Comparison of ENCODE assay signal across 14 cellular contexts in the genomic region with DNA sequence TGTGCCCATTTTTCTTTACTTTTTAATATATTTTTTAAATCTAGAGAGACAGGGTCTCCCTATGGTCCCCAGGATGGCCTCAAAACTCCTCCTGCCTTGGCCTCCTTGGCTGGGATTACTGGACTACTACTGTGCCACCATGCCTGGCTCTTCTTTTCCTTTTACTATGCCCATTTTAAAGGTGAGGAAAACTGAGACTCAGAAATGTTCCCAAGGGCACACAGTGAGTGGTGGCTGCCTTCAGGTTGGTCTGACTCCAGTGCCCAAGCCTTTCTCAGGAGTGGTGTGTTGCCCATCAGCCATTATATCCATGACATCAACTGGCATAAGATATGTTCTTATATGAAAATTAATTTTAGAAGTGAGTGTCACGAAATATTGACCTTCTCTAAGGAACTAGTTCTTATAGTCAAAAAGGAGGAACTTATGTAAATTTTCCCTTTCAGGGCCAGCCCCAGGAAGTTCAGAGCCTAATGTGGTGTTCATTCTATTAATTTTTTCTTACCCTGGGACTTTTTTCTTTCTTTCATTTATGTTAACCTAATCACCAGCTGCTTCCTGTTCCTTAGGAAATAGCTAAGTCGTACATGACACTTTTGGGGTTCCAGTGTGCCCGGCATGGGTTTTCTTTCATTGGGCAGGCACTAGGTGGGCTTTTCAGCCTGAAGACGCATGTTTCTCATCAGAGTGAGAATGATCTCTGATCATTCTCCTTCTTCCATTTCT. TPM values are rescaled to one million over a fixed set of nuclear protein-coding genes. Genes with fewer than 3 reads are reported as not detected.
DNase-seq lines count a peak whose midpoint lies in the region; ATAC-seq and TF ChIP-seq lines count a peak whose summit lies in the region.
"Had no signal": no experiment of that assay in that cellular context is flagged by ENCODE, and none has a peak within 500 bp of the region (broad histone marks: within the 10 kb centered on the region; RNA-seq: fewer than 3 reads in every experiment).

No MANE protein-coding gene starts in this region.

- POLR2A ChIA-PET in naive thymus-derived CD8-positive, alpha-beta T cell (lab: Charles Lee), result interaction anchor here (2.7 kb wide), 1 partner anchor 18 kb away, joined by 11 read pairs; a partner anchor contains a TSS

- H3K27ac Mint-ChIP-seq in activated naive CD4-positive, alpha-beta T cell treated with anti-CD3 and anti-CD28 coated beads, Interleukin-2, amount 50 U/mL, for 24 hours, result peak overlapping the region; percentile 14
- peak overlapping the region; percentile 59 for H3K27ac Mint-ChIP-seq in activated naive CD8-positive, alpha-beta T cell treated with anti-CD3 and anti-CD28 coated beads, Interleukin-2, amount 50 U/mL, for 24 hours
- H3K27ac Mint-ChIP-seq in stimulated activated memory B cell treated with anti-CD40 and anti-IgM and Interleukin-4, amounts not matched to agents 10 μg/mL and 1 μg/mL and 100 μg/mL, for 72 hours, result peak overlapping the region; percentile 98
- H3K27ac Mint-ChIP-seq in naive thymus-derived CD8-positive, alpha-beta T cell, result peak overlapping the region in 5 of 10 donors; percentile 23 to 47 (median 34)
- H3K27ac Mint-ChIP-seq: activated CD4-positive, alpha-beta memory T cell treated with anti-CD3 and anti-CD28 coated beads, Interleukin-2, amount 10 ng/mL, durations not matched to agents 7 days and 5 days had no signal

- peak; percentile 31 for ATAC-seq in activated naive CD8-positive, alpha-beta T cell treated with anti-CD3 and anti-CD28 coated beads, Interleukin-2, amount 50 U/mL, for 24 hours
- ATAC-seq in stimulated activated memory B cell treated with anti-CD40 and anti-IgM and Interleukin-4, amounts not matched to agents 10 μg/mL and 1 μg/mL and 100 μg/mL, for 72 hours, result peak; percentile 76
- ATAC-seq in naive thymus-derived CD8-positive, alpha-beta T cell, result no peak

- no peak overlapping the region for H3K4me3 Mint-ChIP-seq in activated naive CD4-positive, alpha-beta T cell treated with anti-CD3 and anti-CD28 coated beads, Interleukin-2, amount 50 U/mL, for 24 hours
- no peak overlapping the region for H3K4me3 Mint-ChIP-seq in activated naive CD8-positive, alpha-beta T cell treated with anti-CD3 and anti-CD28 coated beads, Interleukin-2, amount 50 U/mL, for 24 hours
- H3K4me3 Mint-ChIP-seq in stimulated activated memory B cell treated with anti-CD40 and anti-IgM and Interleukin-4, amounts not matched to agents 10 μg/mL and 1 μg/mL and 100 μg/mL, for 72 hours, result peak overlapping the region; percentile 65
- no peak overlapping the region for H3K4me3 Mint-ChIP-seq in naive thymus-derived CD8-positive, alpha-beta T cell
- H3K4me3 Mint-ChIP-seq: activated CD4-positive, alpha-beta memory T cell treated with anti-CD3 and anti-CD28 coated beads, Interleukin-2, amount 10 ng/mL, durations not matched to agents 7 days and 5 days had no signal

- no peaks in the 10 kb centered on the region for H3K27me3 ChIP-seq in HL-60 (ENCODE audit: insufficient read depth, poor library complexity, severe bottlenecking)

- H3K27me3 Mint-ChIP-seq in activated naive CD4-positive, alpha-beta T cell treated with anti-CD3 and anti-CD28 coated beads, Interleukin-2, amount 50 U/mL, for 24 hours, result no peaks in the 10 kb centered on the region
- H3K27me3 Mint-ChIP-seq in activated naive CD8-positive, alpha-beta T cell treated with anti-CD3 and anti-CD28 coated beads, Interleukin-2, amount 50 U/mL, for 24 hours, result no peaks in the 10 kb centered on the region
- no peaks in the 10 kb centered on the region for H3K27me3 Mint-ChIP-seq in stimulated activated memory B cell treated with anti-CD40 and anti-IgM and Interleukin-4, amounts not matched to agents 10 μg/mL and 1 μg/mL and 100 μg/mL, for 72 hours
- H3K27me3 Mint-ChIP-seq in naive thymus-derived CD8-positive, alpha-beta T cell, result no peaks in the 10 kb centered on the region
- H3K27me3 Mint-ChIP-seq: activated CD4-positive, alpha-beta memory T cell treated with anti-CD3 and anti-CD28 coated beads, Interleukin-2, amount 10 ng/mL, durations not matched to agents 7 days and 5 days had no signal

- H3K9me3 Mint-ChIP-seq in activated naive CD4-positive, alpha-beta T cell treated with anti-CD3 and anti-CD28 coated beads, Interleukin-2, amount 50 U/mL, for 24 hours, result no peaks in the 10 kb centered on the region
- H3K9me3 Mint-ChIP-seq in activated naive CD8-positive, alpha-beta T cell treated with anti-CD3 and anti-CD28 coated beads, Interleukin-2, amount 50 U/mL, for 24 hours, result no peaks in the 10 kb centered on the region
- peaks cover 2% of the 10 kb centered on the region for H3K9me3 Mint-ChIP-seq in stimulated activated memory B cell treated with anti-CD40 and anti-IgM and Interleukin-4, amounts not matched to agents 10 μg/mL and 1 μg/mL and 100 μg/mL, for 72 hours
- no peaks in the 10 kb centered on the region for H3K9me3 Mint-ChIP-seq in naive thymus-derived CD8-positive, alpha-beta T cell

- no peak for TF ChIP-seq CTCF in HL-60 (IDR thresholded peaks at IDR 0.05; ENCODE audit: insufficient read depth, low read length)

- H3K27ac ChIP-seq in HL-60 (replicated peaks), result peak overlapping the region; percentile 82

- peaks cover 3% of the 10 kb centered on the region for H3K36me3 Mint-ChIP-seq in activated naive CD4-positive, alpha-beta T cell treated with anti-CD3 and anti-CD28 coated beads, Interleukin-2, amount 50 U/mL, for 24 hours
- no peaks in the 10 kb centered on the region for H3K36me3 Mint-ChIP-seq in activated naive CD8-positive, alpha-beta T cell treated with anti-CD3 and anti-CD28 coated beads, Interleukin-2, amount 50 U/mL, for 24 hours (ENCODE audit: low read depth)
- no peaks in the 10 kb centered on the region for H3K36me3 Mint-ChIP-seq in stimulated activated memory B cell treated with anti-CD40 and anti-IgM and Interleukin-4, amounts not matched to agents 10 μg/mL and 1 μg/mL and 100 μg/mL, for 72 hours
- H3K36me3 Mint-ChIP-seq in naive thymus-derived CD8-positive, alpha-beta T cell, result no peaks in the 10 kb centered on the region

- H3K4me1 Mint-ChIP-seq in activated naive CD4-positive, alpha-beta T cell treated with anti-CD3 and anti-CD28 coated beads, Interleukin-2, amount 50 U/mL, for 24 hours, result peaks cover 37% of the 10 kb centered on the region
- H3K4me1 Mint-ChIP-seq in activated naive CD8-positive, alpha-beta T cell treated with anti-CD3 and anti-CD28 coated beads, Interleukin-2, amount 50 U/mL, for 24 hours, result peaks cover 44% of the 10 kb centered on the region
- peaks cover 59% of the 10 kb centered on the region for H3K4me1 Mint-ChIP-seq in stimulated activated memory B cell treated with anti-CD40 and anti-IgM and Interleukin-4, amounts not matched to agents 10 μg/mL and 1 μg/mL and 100 μg/mL, for 72 hours
- H3K4me1 Mint-ChIP-seq in naive thymus-derived CD8-positive, alpha-beta T cell, result peaks cover 21 to 49% (median 33%) of the 10 kb centered on the region in 4 donors

- DNase-seq in activated naive CD4-positive, alpha-beta T cell treated with Interleukin-2 at 50 U/mL for 16 hours, result no peak
- DNase-seq in HL-60 (ENCODE audit: low read depth in 1 of 2, low spot score in 1 of 2) (peak in 1 of 2 experiments; percentile 29), dedifferentiated amniotic fluid mesenchymal stem cell (ENCODE audit: extremely low spot score) (no peak)
- DNase-seq in activated naive CD8-positive, alpha-beta T cell treated with anti-CD3 and anti-CD28 coated beads, Interleukin-2, amount 50 U/mL, for 24 hours, result no peak
- no peak for DNase-seq in stimulated activated CD4-positive, alpha-beta T cell treated with anti-CD3 and anti-CD28 coated beads, Interleukin-15, amount 100 ng/mL, for 24 hours
- no peak for DNase-seq in naive thymus-derived CD8-positive, alpha-beta T cell
- DNase-seq: ACHN; activated CD4-positive, alpha-beta memory T cell treated with anti-CD3 and anti-CD28 coated beads, Interleukin-2, amount 10 ng/mL, durations not matched to agents 7 days and 5 days; caudate nucleus; HCEC 1CT; NCI-H2029; NK-92 treated with Interleukin-12 subunit alpha and Interleukin-12 subunit beta, amount 100 ng/mL, for 24 hours had no signal

- no peak overlapping the region for H3K4me3 ChIP-seq in HL-60 (replicated peaks; ENCODE audit: insufficient read depth, low read length)

RNA-seq across cellular contexts. Expression of a gene that starts 17.9 kb away (rescaled TPM):
- total RNA-seq in naive thymus-derived CD8-positive, alpha-beta T cell, result 10 to 100 TPM; 91.8 to 98.4 TPM
- 100 to 1,000 TPM in 2 of 3 donors, 10 to 100 TPM in 1; 92.9 to 124 (median 100) TPM for polyA plus RNA-seq in naive thymus-derived CD8-positive, alpha-beta T cell

RNA-seq across cellular contexts. Expression of a gene that starts 33.8 kb away (rescaled TPM):
- total RNA-seq in naive thymus-derived CD8-positive, alpha-beta T cell, result under 1 TPM; 0.49 to 0.55 TPM
- polyA plus RNA-seq in naive thymus-derived CD8-positive, alpha-beta T cell, result under 1 TPM; 0.15 to 0.53 (median 0.48) TPM

Comparison
In these comparisons a context has a peak if more than half of its experiments do, and no peak if none do; other contexts are left out.
1. ATAC-seq: peak in activated naive CD8-positive, alpha-beta T cell treated with anti-CD3 and anti-CD28 coated beads, Interleukin-2, amount 50 U/mL, for 24 hours (single experiment) and stimulated activated memory B cell treated with anti-CD40 and anti-IgM and Interleukin-4, amounts not matched to agents 10 μg/mL and 1 μg/mL and 100 μg/mL, for 72 hours (single experiment); none in naive thymus-derived CD8-positive, alpha-beta T cell (0 of 2).